22 cellular contexts compared by ENCODE assay signal in the genomic region with DNA sequence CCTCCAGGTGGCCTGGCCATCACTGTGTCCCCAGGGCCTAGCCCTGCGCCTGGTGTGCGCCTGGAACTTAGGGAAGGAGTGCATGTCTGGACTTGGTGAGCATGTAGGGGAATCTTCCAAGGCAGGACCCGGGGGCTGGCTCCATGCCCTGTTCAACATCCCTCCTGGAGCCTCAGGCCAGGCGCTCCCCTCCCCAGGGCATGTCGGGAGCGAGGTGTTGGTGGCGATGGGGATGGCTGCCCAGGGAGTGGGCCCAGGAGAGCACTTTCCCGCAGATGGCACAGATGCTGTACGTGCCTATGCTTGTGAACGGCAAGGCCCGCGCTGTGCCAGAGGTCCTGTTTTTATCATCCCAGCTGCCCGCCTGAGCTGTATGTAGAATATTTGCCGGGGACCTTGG. TPM values are rescaled to one million over a fixed set of nuclear protein-coding genes. Genes with fewer than 3 reads are reported as not detected.
"Had no signal": no experiment of that assay in that cellular context is flagged by ENCODE, and none has a peak within 500 bp of the region (broad histone marks: within the 10 kb centered on the region; RNA-seq: fewer than 3 reads in every experiment).

No MANE protein-coding gene starts in this region.

- H3K9me3 ChIP-seq: pancreas, right lobe of liver, transverse colon, upper lobe of right lung, vagina had no signal

- H3K36me3 Mint-ChIP-seq: memory B cell; stimulated activated naive B cell treated with anti-CD40 and anti-IgM and Interleukin-4, amounts not matched to agents 10 μg/mL and 1 μg/mL and 100 μg/mL, for 72 hours had no signal

- H3K4me1 ChIP-seq: pancreas, right lobe of liver, transverse colon, upper lobe of right lung, vagina had no signal

- H3K4me1 Mint-ChIP-seq: memory B cell; nephron progenitor cell; stimulated activated naive B cell treated with anti-CD40 and anti-IgM and Interleukin-4, amounts not matched to agents 10 μg/mL and 1 μg/mL and 100 μg/mL, for 72 hours had no signal

- ATAC-seq: effector memory CD8-positive, alpha-beta T cell; left lobe of liver; pancreas; right lobe of liver; stimulated activated naive B cell treated with anti-CD40 and anti-IgM and Interleukin-4, amounts not matched to agents 10 μg/mL and 1 μg/mL and 100 μg/mL, for 72 hours; upper lobe of right lung had no signal

- DNase-seq: cortex of kidney; effector memory CD8-positive, alpha-beta T cell; erythroblast; head of caudate nucleus; kidney; nephron progenitor cell; occipital lobe; pancreas; right lobe of liver; small intestine; stimulated activated CD4-positive, alpha-beta T cell treated with anti-CD3 and anti-CD28 coated beads, Interleukin-15, amount 100 ng/mL, for 24 hours; stimulated activated CD4-positive, alpha-beta T cell treated with anti-CD3 and anti-CD28 coated beads, Interleukin-2, amount 100 ng/mL, for 48 hours; stimulated activated naive B cell treated with anti-CD40 and anti-IgM and Interleukin-4, amounts not matched to agents 10 μg/mL and 1 μg/mL and 100 μg/mL, for 72 hours; transverse colon; upper lobe of right lung had no signal

- H3K36me3 ChIP-seq: pancreas, right lobe of liver, transverse colon, upper lobe of right lung, vagina had no signal

- H3K27ac ChIP-seq: pancreas, right lobe of liver, transverse colon, upper lobe of right lung, vagina had no signal

- H3K27ac Mint-ChIP-seq: effector memory CD8-positive, alpha-beta T cell; memory B cell; nephron progenitor cell; progenitor cell of endocrine pancreas; stimulated activated naive B cell treated with anti-CD40 and anti-IgM and Interleukin-4, amounts not matched to agents 10 μg/mL and 1 μg/mL and 100 μg/mL, for 72 hours; stimulated activated naive CD8-positive, alpha-beta T cell treated with anti-CD3 and anti-CD28 coated beads, Interleukin-15, Interleukin-2, amounts not matched to agents 100 ng/mL and 50 ng/mL, for 24 hours had no signal

- H3K27me3 ChIP-seq: pancreas, right lobe of liver, transverse colon, upper lobe of right lung, vagina had no signal

- H3K27me3 Mint-ChIP-seq: memory B cell; stimulated activated naive CD8-positive, alpha-beta T cell treated with anti-CD3 and anti-CD28 coated beads, Interleukin-15, Interleukin-2, amounts not matched to agents 100 ng/mL and 50 ng/mL, for 24 hours had no signal

- H3K4me3 ChIP-seq: lung, pancreas, right lobe of liver, transverse colon, upper lobe of right lung, vagina had no signal

- H3K4me3 Mint-ChIP-seq: effector memory CD8-positive, alpha-beta T cell; memory B cell; nephron progenitor cell; stimulated activated naive B cell treated with anti-CD40 and anti-IgM and Interleukin-4, amounts not matched to agents 10 μg/mL and 1 μg/mL and 100 μg/mL, for 72 hours; stimulated activated naive CD8-positive, alpha-beta T cell treated with anti-CD3 and anti-CD28 coated beads, Interleukin-15, Interleukin-2, amounts not matched to agents 100 ng/mL and 50 ng/mL, for 24 hours had no signal

RNA-seq across cellular contexts. Expression of gene CDH23, which starts 55.0 kb away (rescaled TPM):
- total RNA-seq: glomerular endothelial cell had no signal
